Comparison of ENCODE assay signal across 8 cellular contexts in genomic region chr2:90027231-90027643, GRCh38.
DNase-seq lines count a peak whose midpoint lies in the region; ATAC-seq, FAIRE-seq and TF ChIP-seq lines count a peak whose summit lies in the region.
"Not testable (repeated sequence)": the region's sequence is repeated elsewhere in the genome, so short reads cannot be mapped to it uniquely, and the experiment has no call there.

No MANE protein-coding gene starts in this region.

- not testable (repeated sequence) for H3K4me3 ChIP-seq in AG04450 (ENCODE audit: low read depth, low read length); endodermal cell (ENCODE audit: low read length)

- TF ChIP-seq CTCF in AG04450 (IDR thresholded peaks at IDR 0.05; ENCODE audit: low read depth, low read length) (peak; percentile 30; the same call in 1 of the 2 replicates), endodermal cell (conservative IDR thresholded peaks at IDR 0.05) (peak; percentile 40)
- TF ChIP-seq CTCF in omental fat pad (IDR thresholded peaks at IDR 0.05), result not testable (repeated sequence)

- H3K9me3 ChIP-seq in AG04450 (ENCODE audit: control insufficient read depth, insufficient read depth, low read length); endodermal cell (ENCODE audit: control insufficient read depth, low read length): not testable (repeated sequence)

- TF ChIP-seq POLR2A in H54 (IDR thresholded peaks at IDR 0.05; ENCODE audit: low read depth, low read length), result not testable (repeated sequence)

- H3K9ac ChIP-seq in endodermal cell (ENCODE audit: extremely low read depth, low read length, poor library complexity, severe bottlenecking), result not testable (repeated sequence)

- FAIRE-seq in H54 (lab: Jason Lieb, UNC), result peak; percentile 98

- not testable (repeated sequence) for H3K4me1 Mint-ChIP-seq in endodermal cell

- not testable (repeated sequence) for H3K36me3 ChIP-seq in endodermal cell (ENCODE audit: control insufficient read depth, insufficient read depth, low read length)

- CTCF ChIA-PET in AG04450 (lab: Charles Lee), result not testable (repeated sequence)

- intact Hi-C loops in left ventricle myocardium superior (cut with micrococcal nuclease), result not testable (repeated sequence)

- not testable (repeated sequence) for H3K4me3 Mint-ChIP-seq in endodermal cell

- H3K27ac ChIP-seq in AG04450 (ENCODE audit: low read depth, low read length); endodermal cell (ENCODE audit: low read depth, low read length): not testable (repeated sequence)

- H3K36me3 Mint-ChIP-seq in endodermal cell (ENCODE audit: low read depth), result not testable (repeated sequence)

- DNase-seq in AG04450 (ENCODE audit: low read depth, low spot score); H54 (ENCODE audit: insufficient read length, low spot score); endodermal cell; left ventricle myocardium superior; omental fat pad (ENCODE audit: low spot score): not testable (repeated sequence)
- DNase-seq in RKO (ENCODE audit: low spot score), result peak; percentile 23

- H3K9me3 Mint-ChIP-seq in endodermal cell, result peaks cover 18% of the 10 kb centered on the region

- 67% methylated on average over 2 of the region's 3 CpGs; no CpG with 5 or more reads in 1 of the 2 experiments for WGBS in endodermal cell (ENCODE audit: insufficient coverage in 1 of 2, insufficient read length in 1 of 2), 2 experiments

- ATAC-seq in GM18517 (IDR thresholded peaks at IDR 0.05; ENCODE audit: unreplicated experiment) (peak; percentile 63), HG03442 (IDR thresholded peaks at IDR 0.05; ENCODE audit: unreplicated experiment) (peak; percentile 75), left ventricle myocardium superior (peak; percentile 42), omental fat pad (ENCODE audit: low FRiP score) (peak; percentile 54)

- POLR2A ChIA-PET in AG04450 (lab: Yijun Ruan, JAX), result not testable (repeated sequence)

- H3K27me3 ChIP-seq in AG04450 (ENCODE audit: control insufficient read depth, insufficient read depth, low read length); endodermal cell (ENCODE audit: control insufficient read depth, insufficient read depth, low read length, poor library complexity, severe bottlenecking): not testable (repeated sequence)

- not testable (repeated sequence) for H3K27me3 Mint-ChIP-seq in endodermal cell (ENCODE audit: insufficient read depth)

- H3K27ac Mint-ChIP-seq in endodermal cell, result not testable (repeated sequence)

- not testable (repeated sequence) for H3K4me1 ChIP-seq in endodermal cell (ENCODE audit: control insufficient read depth, insufficient read depth, low read length)
